Comparison of ENCODE assay signal across 28 cellular contexts in genomic region chr1:59018446-59018845, GRCh38.
DNase-seq lines count a peak whose midpoint lies in the region; ATAC-seq and TF ChIP-seq lines count a peak whose summit lies in the region.
"Had no signal": no experiment of that assay in that cellular context is flagged by ENCODE, and none has a peak within 500 bp of the region (broad histone marks: within the 10 kb centered on the region; RNA-seq: fewer than 3 reads in every experiment).

No MANE protein-coding gene starts in this region.

- H3K9me3 ChIP-seq in heart left ventricle (peaks cover 0 to 8% (median 0%) of the 10 kb centered on the region in 12 donors), skeletal muscle tissue (ENCODE audit: control insufficient read depth in 3 of 3, low read length in 3 of 3) (no peaks in the 10 kb centered on the region)
- H3K9me3 ChIP-seq: SJCRH30, thyroid gland had no signal

- H3K4me1 ChIP-seq in heart left ventricle: peaks cover 0 to 68% (median 31%) of the 10 kb centered on the region in 12 donors
- H3K4me1 ChIP-seq in skeletal muscle tissue (ENCODE audit: control insufficient read depth in 3 of 3, insufficient read depth in 3 of 3, low read length in 3 of 3): peaks cover 37 to 53% (median 39%) of the 10 kb centered on the region in 3 donors

- peak overlapping the region; percentile 44 for H3K4me3 Mint-ChIP-seq in T-helper 1 cell treated with Interleukin-12 subunit alpha and Interleukin-12 subunit beta and Interleukin-4 antibody, amounts not matched to agents 30 μg/mL and 1 μg/mL, for 36 hours
- H3K4me3 Mint-ChIP-seq in effector memory CD8-positive, alpha-beta T cell: peak overlapping the region; percentile 25 to 48

- no peaks in the 10 kb centered on the region for H3K27me3 Mint-ChIP-seq in T-helper 1 cell treated with Interleukin-12 subunit alpha and Interleukin-12 subunit beta and Interleukin-4 antibody, amounts not matched to agents 30 μg/mL and 1 μg/mL, for 36 hours (ENCODE audit: low read depth)
- no peaks in the 10 kb centered on the region for H3K27me3 Mint-ChIP-seq in effector memory CD8-positive, alpha-beta T cell
- H3K27me3 Mint-ChIP-seq: stimulated activated naive CD8-positive, alpha-beta T cell treated with anti-CD3 and anti-CD28 coated beads, Interleukin-15, amount 100 ng/mL, for 72 hours had no signal

- H3K4me1 Mint-ChIP-seq in T-helper 1 cell treated with Interleukin-12 subunit alpha and Interleukin-12 subunit beta and Interleukin-4 antibody, amounts not matched to agents 30 μg/mL and 1 μg/mL, for 36 hours (ENCODE audit: low read depth): peaks cover 70% of the 10 kb centered on the region
- peaks cover 27 to 44% of the 10 kb centered on the region in 2 donors for H3K4me1 Mint-ChIP-seq in effector memory CD8-positive, alpha-beta T cell (ENCODE audit: low read depth in 2 of 2)

- no peak for TF ChIP-seq CTCF in heart left ventricle (IDR thresholded peaks at IDR 0.05)

- TF ChIP-seq POLR2A in heart left ventricle (IDR thresholded peaks at IDR 0.05): no peak

- peak in 1 of 4 donors; percentile 14 for ATAC-seq in heart left ventricle
- peak; percentile 58 for ATAC-seq in effector memory CD8-positive, alpha-beta T cell (replicated peaks)
- no peak for ATAC-seq in GM18907 (IDR thresholded peaks at IDR 0.05; ENCODE audit: unreplicated experiment)
- ATAC-seq: GM12878; Panc1; sciatic nerve; stimulated activated naive CD8-positive, alpha-beta T cell treated with anti-CD3 and anti-CD28 coated beads, Interleukin-15, amount 100 ng/mL, for 72 hours had no signal

- WGBS in heart left ventricle, 4 donors: 71 to 84% (median 76%) methylated on average over 6 of the region's 6 CpGs

- H3K9me3 Mint-ChIP-seq in T-helper 1 cell treated with Interleukin-12 subunit alpha and Interleukin-12 subunit beta and Interleukin-4 antibody, amounts not matched to agents 30 μg/mL and 1 μg/mL, for 36 hours: peaks cover 6% of the 10 kb centered on the region
- peaks cover 4 to 6% of the 10 kb centered on the region in 2 donors for H3K9me3 Mint-ChIP-seq in effector memory CD8-positive, alpha-beta T cell

- no peaks in the 10 kb centered on the region for H3K27me3 ChIP-seq in heart left ventricle
- H3K27me3 ChIP-seq in skeletal muscle tissue (ENCODE audit: control insufficient read depth in 3 of 3, insufficient read depth in 3 of 3, low read length in 3 of 3): no peaks in the 10 kb centered on the region
- H3K27me3 ChIP-seq: SJCRH30, thyroid gland had no signal

- peaks cover 17% of the 10 kb centered on the region for H3K36me3 Mint-ChIP-seq in T-helper 1 cell treated with Interleukin-12 subunit alpha and Interleukin-12 subunit beta and Interleukin-4 antibody, amounts not matched to agents 30 μg/mL and 1 μg/mL, for 36 hours (ENCODE audit: low read depth)
- H3K36me3 Mint-ChIP-seq in effector memory CD8-positive, alpha-beta T cell (ENCODE audit: insufficient read depth): no peaks in the 10 kb centered on the region

- H3K36me3 ChIP-seq in heart left ventricle (no peaks in the 10 kb centered on the region), skeletal muscle tissue (ENCODE audit: control insufficient read depth in 3 of 3, insufficient read depth in 3 of 3, low read length in 3 of 3) (no peaks in the 10 kb centered on the region)
- H3K36me3 ChIP-seq: SJCRH30, thyroid gland had no signal

- intact Hi-C loops in heart left ventricle (cut with DNase I): loop anchor here in 5 of 10 donors (2.0 to 10.0 kb wide), 6 partner anchors 39 to 234 kb away; partner anchors contain the start of gene JUN (in 2 of the 5)
- intact Hi-C loops in cardiac septum (cut with DNase I): loop anchor here (2.0 to 5.0 kb wide), 4 partner anchors 46 to 234 kb away; partner anchors contain the start of gene JUN

- peak overlapping the region; percentile 84 for H3K27ac Mint-ChIP-seq in T-helper 1 cell treated with Interleukin-12 subunit alpha and Interleukin-12 subunit beta and Interleukin-4 antibody, amounts not matched to agents 30 μg/mL and 1 μg/mL, for 36 hours
- H3K27ac Mint-ChIP-seq in effector memory CD8-positive, alpha-beta T cell: peak overlapping the region; percentile 22 to 98
- H3K27ac Mint-ChIP-seq: stimulated activated naive CD8-positive, alpha-beta T cell treated with anti-CD3 and anti-CD28 coated beads, Interleukin-15, amount 100 ng/mL, for 72 hours had no signal

- peak overlapping the region; percentile 52 to 93 (median 80) for H3K27ac ChIP-seq in heart left ventricle
- H3K27ac ChIP-seq in skeletal muscle tissue (ENCODE audit: low read depth, low read length): peak overlapping the region; percentile 87
- H3K27ac ChIP-seq: 22Rv1, C4-2B, epithelial cell of prostate, SJCRH30, thyroid gland had no signal

- no peak for DNase-seq in T-helper 1 cell
- DNase-seq in heart left ventricle: no peak
- no peak for DNase-seq in cardiac septum (ENCODE audit: low spot score)
- peak in 1 of 3 experiments; percentile 3 for DNase-seq in effector memory CD8-positive, alpha-beta T cell
- DNase-seq in Kasumi-1 (lab: John Stamatoyannopoulos, UW): no peak
- DNase-seq: activated CD4-positive, CD25-positive, alpha-beta regulatory T cell treated with anti-CD3 and anti-CD28 coated beads, Interleukin-2, amount 50 U/mL, for 72 hours; activated effector memory CD4-positive, alpha-beta T cell treated with Interleukin-2 at 50 U/mL for 16 hours; amygdala; effector CD4-positive, alpha-beta T cell; EL; glutamatergic neuron; KG1; NCI-H1436; NCI-H345; posterior cingulate gyrus; SJCRH30; stimulated activated CD4-positive, alpha-beta T cell treated with anti-CD3 and anti-CD28 coated beads, Interleukin-4, amount 100 ng/mL, for 4 hours; stimulated activated naive CD8-positive, alpha-beta T cell treated with anti-CD3 and anti-CD28 coated beads, Interleukin-15, amount 100 ng/mL, for 72 hours; thyroid gland had no signal

- H3K9ac ChIP-seq in skeletal muscle tissue (ENCODE audit: low read depth in 1 of 3, low read length in 3 of 3): peak overlapping the region; percentile 18 to 69 (median 69)

- H3K4me3 ChIP-seq in heart left ventricle (no peak overlapping the region), skeletal muscle tissue (ENCODE audit: low read length in 3 of 3) (peak overlapping the region; percentile 7 to 51 (median 31))
- H3K4me3 ChIP-seq: GM12878, SJCRH30, thyroid gland had no signal

Comparison
In these comparisons a context has a peak if more than half of its experiments do, and no peak if none do; other contexts are left out.
1. H3K4me3 ChIP-seq: peak in skeletal muscle tissue (3 of 3); none in heart left ventricle (0 of 12).